1 cellular context compared by ENCODE assay signal in the genomic region with DNA sequence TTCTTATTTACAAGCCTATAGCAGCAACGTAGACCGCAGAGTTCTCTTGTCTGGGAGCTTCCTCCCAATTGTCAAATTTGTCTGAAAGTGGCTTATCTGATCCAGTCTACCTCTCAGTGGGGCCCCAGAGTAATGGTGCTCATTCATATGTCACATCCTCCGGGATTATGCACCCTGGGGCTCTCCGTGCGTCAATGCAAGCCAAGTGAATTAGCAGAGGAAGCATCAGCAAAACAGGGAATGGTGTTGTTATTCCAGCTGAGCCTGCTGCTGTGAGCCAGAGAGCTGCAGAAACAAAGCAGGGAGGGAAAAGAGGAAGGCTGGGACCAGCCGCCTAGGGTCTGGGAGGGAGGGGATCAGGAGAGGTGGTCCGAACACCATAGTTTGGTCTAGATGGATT.
TF ChIP-seq lines count a peak whose summit lies in the region.

No MANE protein-coding gene starts in this region.

TF ChIP-seq in H1, 55 proteins besides CTCF, POLR2A, EP300 and RAD21 (continued from another document):
- no peak for TF ChIP-seq ATF3 (IDR thresholded peaks at IDR 0.05; ENCODE audit: insufficient read depth, low read depth, low read length)
- TF ChIP-seq SRF (IDR thresholded peaks at IDR 0.05; ENCODE audit: low read depth, low read length), result no peak
- TF ChIP-seq RNF2 (IDR thresholded peaks at IDR 0.05; ENCODE audit: borderline replicate concordance, low read depth, low read length, missing control alignments, poor library complexity, severe bottlenecking), result no peak
- no peak for TF ChIP-seq CBX8 (IDR thresholded peaks at IDR 0.05; ENCODE audit: borderline replicate concordance, low read depth, low read length)
- TF ChIP-seq POLR2AphosphoS5 (IDR thresholded peaks at IDR 0.05; ENCODE audit: low read depth, low read length), result no peak
- no peak for TF ChIP-seq FOSL1 (IDR thresholded peaks at IDR 0.05; ENCODE audit: insufficient read depth, low read depth, low read length)
